In the genomic region with DNA sequence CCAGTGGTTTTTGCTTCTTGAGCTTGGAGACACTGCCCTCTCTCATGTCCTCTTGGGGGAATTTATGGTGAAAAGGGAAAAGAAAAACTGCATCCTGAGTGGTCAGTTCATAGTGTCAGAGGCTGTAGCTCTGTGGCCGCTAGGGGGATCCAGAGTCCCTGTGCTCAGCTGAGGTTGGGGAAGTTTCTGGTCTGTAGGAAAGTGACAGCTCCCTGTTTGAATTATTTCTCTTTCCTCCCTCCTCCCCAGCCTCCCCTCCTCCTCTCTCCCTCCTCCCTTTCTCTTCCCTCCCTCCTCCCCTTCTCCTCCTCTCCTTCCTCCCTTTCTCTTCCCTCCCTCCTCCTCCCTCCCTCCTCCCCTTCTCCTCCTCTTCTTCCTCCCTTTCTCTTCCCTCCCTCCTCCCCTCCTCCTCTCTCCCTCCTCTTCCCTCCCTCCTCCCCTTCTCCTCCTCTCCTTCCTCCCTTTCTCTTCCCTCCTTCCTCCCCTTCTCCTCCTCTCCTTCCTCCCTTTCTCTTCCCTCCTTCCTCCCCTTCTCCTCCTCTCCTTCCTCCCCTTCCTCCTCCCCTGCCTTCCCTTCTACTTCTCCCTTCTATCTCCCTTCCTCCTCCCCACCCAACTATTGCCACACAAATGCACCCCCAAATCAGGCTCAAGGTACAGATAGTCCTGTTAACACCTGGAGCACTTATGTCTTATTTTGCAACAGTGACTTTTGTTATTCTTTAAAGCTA, we compare ENCODE assay signal across 8 cellular contexts.
DNase-seq lines count a peak whose midpoint lies in the region; ATAC-seq, FAIRE-seq and TF ChIP-seq lines count a peak whose summit lies in the region.

No MANE protein-coding gene starts in this region.

- peak; percentile 95 for FAIRE-seq in islet of Langerhans (lab: Jason Lieb, UNC)

- H3K27ac ChIP-seq in SJSA1 (no peak overlapping the region), brain microvascular endothelial cell (no peak overlapping the region)

- ATAC-seq in GM19035 (IDR thresholded peaks at IDR 0.05; ENCODE audit: unreplicated experiment): no peak

- TF ChIP-seq CTCF in brain microvascular endothelial cell (IDR thresholded peaks at IDR 0.05; ENCODE audit: low read depth, low read length, missing control alignments): peak; percentile 99

- H3K4me3 ChIP-seq in H7 (ENCODE audit: insufficient read depth, low read depth, low read length): no peak overlapping the region
- no peak overlapping the region for H3K4me3 ChIP-seq in SJSA1
- no peak overlapping the region for H3K4me3 ChIP-seq in brain microvascular endothelial cell (ENCODE audit: low read depth, low read length)

- peak; percentile 79 for DNase-seq in ELR (ENCODE audit: low read depth)
- peak; percentile 83 for DNase-seq in H7
- peak; percentile 86 for DNase-seq in NAMALWA (ENCODE audit: low spot score)
- peak; percentile 55 to 72 for DNase-seq in SJSA1 (ENCODE audit: low read depth in 1 of 2, low spot score in 2 of 2)
- DNase-seq in brain microvascular endothelial cell: peak; percentile 71
- DNase-seq in stimulated activated CD4-positive, alpha-beta T cell treated with anti-CD3 and anti-CD28 coated beads, Interleukin-2, amount 100 ng/mL, for 24 hours: peak; percentile 45 to 65

- H3K4me1 ChIP-seq in SJSA1 (replicated peaks): peaks cover 9% of the 10 kb centered on the region; the same call in 1 of the 2 replicates

- H3K36me3 ChIP-seq in H7 (replicated peaks; ENCODE audit: control insufficient read depth, insufficient read depth, low read length) (no peaks in the 10 kb centered on the region), SJSA1 (no peaks in the 10 kb centered on the region), brain microvascular endothelial cell (replicated peaks) (no peaks in the 10 kb centered on the region)

- no peaks in the 10 kb centered on the region for H3K9me3 ChIP-seq in SJSA1 (replicated peaks)

- in situ Hi-C loops in brain microvascular endothelial cell (cut with HindIII; ENCODE audit: low pct_ligation_motif_present, low sequenced_read_pairs): no loop called here

- H3K27me3 ChIP-seq in H7 (ENCODE audit: control insufficient read depth, insufficient read depth, low read length) (no peaks in the 10 kb centered on the region), SJSA1 (replicated peaks) (no peaks in the 10 kb centered on the region), brain microvascular endothelial cell (replicated peaks) (no peaks in the 10 kb centered on the region)
